In the genomic region with DNA sequence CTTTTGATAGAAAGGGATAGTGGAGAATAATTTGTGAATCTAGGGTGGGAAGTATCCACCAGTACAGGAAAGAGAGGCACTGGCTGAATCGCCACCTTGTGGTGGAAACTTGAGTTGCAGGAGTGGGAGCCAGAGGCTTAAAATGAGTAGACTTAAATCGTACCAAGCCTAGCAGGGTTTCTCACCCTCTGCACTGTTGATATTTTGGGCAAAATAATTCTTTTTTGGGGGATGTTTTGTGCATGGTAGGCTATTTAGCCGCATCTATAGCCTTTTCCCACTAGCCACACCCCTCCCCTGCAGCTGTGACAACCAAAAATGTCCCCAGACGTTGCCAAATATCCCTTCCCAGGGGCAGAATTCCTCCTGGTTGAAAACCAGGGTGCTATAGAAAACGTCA, we compare ENCODE assay signal across 8 cellular contexts.
DNase-seq lines count a peak whose midpoint lies in the region; ATAC-seq and TF ChIP-seq lines count a peak whose summit lies in the region.

No MANE protein-coding gene starts in this region.

- H3K9me3 Mint-ChIP-seq in activated naive CD4-positive, alpha-beta T cell treated with anti-CD3 and anti-CD28 coated beads, Interleukin-2, amount 50 U/mL, for 72 hours = no peaks in the 10 kb centered on the region

- H3K27ac ChIP-seq in MM.1S (ENCODE audit: low read length) = no peak overlapping the region
- no peak overlapping the region for H3K27ac ChIP-seq in uterus

- no peaks in the 10 kb centered on the region for H4K20me1 ChIP-seq in MM.1S (ENCODE audit: insufficient read depth, low read length)

- H3K4me3 ChIP-seq in MM.1S (ENCODE audit: low read length) = no peak overlapping the region
- H3K4me3 ChIP-seq in uterus = no peak overlapping the region

- H3K4me1 ChIP-seq in MM.1S (ENCODE audit: low read length) (no peaks in the 10 kb centered on the region), uterus (no peaks in the 10 kb centered on the region)

- H3K9me2 ChIP-seq in MM.1S (replicated peaks; ENCODE audit: insufficient read depth, low read length) = no peaks in the 10 kb centered on the region

- DNase-seq in SIG-M5 treated with dmso at 0.1 percent for 504 hours (lab: John Stamatoyannopoulos, UW; ENCODE audit: unreplicated experiment) = peak; percentile 65
- DNase-seq in SIG-M5 (lab: John Stamatoyannopoulos, UW) = no peak
- DNase-seq in MM.1S = peak; percentile 72
- DNase-seq in SKM-1 treated with dmso at 0.1 percent for 144 hours (lab: John Stamatoyannopoulos, UW; ENCODE audit: unreplicated experiment) = peak; percentile 34
- DNase-seq in activated naive CD4-positive, alpha-beta T cell treated with anti-CD3 and anti-CD28 coated beads, Interleukin-2, amount 50 U/mL, for 72 hours (ENCODE audit: low spot score in 2 of 2) = peak; percentile 71 to 90
- DNase-seq in Right ventricle myocardium inferior (ENCODE audit: missing footprints) = no peak
- DNase-seq in posterior vena cava (ENCODE audit: low spot score) = peak; percentile 88
- DNase-seq in uterus = peak; percentile 59 to 68

- H3K27ac Mint-ChIP-seq in activated naive CD4-positive, alpha-beta T cell treated with anti-CD3 and anti-CD28 coated beads, Interleukin-2, amount 50 U/mL, for 72 hours = no peak overlapping the region

- H3F3A ChIP-seq in MM.1S (ENCODE audit: insufficient read depth, low read length) = no peaks in the 10 kb centered on the region

- no peaks in the 10 kb centered on the region for H3K36me3 Mint-ChIP-seq in activated naive CD4-positive, alpha-beta T cell treated with anti-CD3 and anti-CD28 coated beads, Interleukin-2, amount 50 U/mL, for 72 hours

- H3K9ac ChIP-seq in MM.1S (ENCODE audit: low read length) = no peak overlapping the region

- H3K27me3 ChIP-seq in MM.1S (replicated peaks; ENCODE audit: insufficient read depth, low read length) = no peaks in the 10 kb centered on the region
- H3K27me3 ChIP-seq in uterus = no peaks in the 10 kb centered on the region

- H3K9me3 ChIP-seq in MM.1S (replicated peaks; ENCODE audit: insufficient read depth, low read length) (no peaks in the 10 kb centered on the region), uterus (no peaks in the 10 kb centered on the region)

- H2AFZ ChIP-seq in MM.1S (ENCODE audit: low read length) = no peak overlapping the region

- intact Hi-C loops in Right ventricle myocardium inferior (cut with DNase I) = loop anchor here (1.0 kb wide), 1 partner anchor 31 kb away; no protein-coding TSS in a partner anchor
- intact Hi-C loops in posterior vena cava (cut with DNase I) = no loop called here
- intact Hi-C loops in uterus (cut with DNase I; ENCODE audit: low total_unique reads) = no loop called here

- H3K79me2 ChIP-seq in MM.1S (ENCODE audit: low read length) = no peaks in the 10 kb centered on the region

- peak; percentile 76 to 79 for ATAC-seq in activated naive CD4-positive, alpha-beta T cell treated with anti-CD3 and anti-CD28 coated beads, Interleukin-2, amount 50 U/mL, for 72 hours
- peak; percentile 79 for ATAC-seq in Right ventricle myocardium inferior

- no peak for TF ChIP-seq POLR2A in uterus (IDR thresholded peaks at IDR 0.05)

- H3K36me3 ChIP-seq in MM.1S (replicated peaks; ENCODE audit: insufficient read depth, low read length) (no peaks in the 10 kb centered on the region), uterus (no peaks in the 10 kb centered on the region)

- H3K4me2 ChIP-seq in MM.1S (ENCODE audit: low read depth, low read length) = no peak overlapping the region

- TF ChIP-seq CTCF in MM.1S (IDR thresholded peaks at IDR 0.05; ENCODE audit: low read length) = peak; percentile 88
- TF ChIP-seq CTCF in uterus (IDR thresholded peaks at IDR 0.05) = peak; percentile 70 to 79 (median 76)

Comparison
In these comparisons a context has a peak if more than half of its experiments do, and no peak if none do; other contexts are left out.
1. DNase-seq: peak in SIG-M5 treated with dmso at 0.1 percent for 504 hours (single experiment), MM.1S (single experiment), SKM-1 treated with dmso at 0.1 percent for 144 hours (single experiment), activated naive CD4-positive, alpha-beta T cell treated with anti-CD3 and anti-CD28 coated beads, Interleukin-2, amount 50 U/mL, for 72 hours (2 of 2), posterior vena cava (single experiment) and uterus (2 of 2); none in SIG-M5 (single experiment) and Right ventricle myocardium inferior (single experiment).